13 cellular contexts compared by ENCODE assay signal in genomic region chr2:190159453-190159852, GRCh38.
A peak's percentile ranks its signal among the peaks of the same experiment; 100 is the strongest.
DNase-seq lines count a peak whose midpoint lies in the region; ATAC-seq and TF ChIP-seq lines count a peak whose summit lies in the region.
"Had no signal": no experiment of that assay in that cellular context is flagged by ENCODE, and none has a peak within 500 bp of the region (broad histone marks: within the 10 kb centered on the region; RNA-seq: fewer than 3 reads in every experiment).

No MANE protein-coding gene starts in this region.

- WGBS in tibial nerve, 2 donors: 15 to 21% methylated on average over 3 of the region's 3 CpGs

- peak overlapping the region; percentile 88 for H3K4me2 ChIP-seq in OCI-LY3 (ENCODE audit: low read length)

- peaks cover 52% of the 10 kb centered on the region for H3K4me1 ChIP-seq in OCI-LY3 (ENCODE audit: low read length)
- H3K4me1 ChIP-seq in tibial nerve: peaks cover 0 to 42% (median 13%) of the 10 kb centered on the region in 4 donors
- H3K4me1 ChIP-seq: lower lobe of right lung, pancreas had no signal

- H3K27me3 ChIP-seq in OCI-LY3 (ENCODE audit: low read depth, low read length) (no peaks in the 10 kb centered on the region), tibial nerve (no peaks in the 10 kb centered on the region), WERI-Rb-1 (ENCODE audit: insufficient read depth, low read depth, severe bottlenecking) (no peaks in the 10 kb centered on the region)
- H3K27me3 ChIP-seq: pancreas had no signal

- peak in 1 of 2 donors; percentile 88 for TF ChIP-seq EP300 in tibial nerve (IDR thresholded peaks at IDR 0.05)

- H3K79me2 ChIP-seq in OCI-LY3 (ENCODE audit: low read length): no peaks in the 10 kb centered on the region

- H3K4me3 ChIP-seq in OCI-LY3 (ENCODE audit: low read length): no peak overlapping the region
- no peak overlapping the region for H3K4me3 ChIP-seq in tibial nerve
- no peak overlapping the region for H3K4me3 ChIP-seq in WERI-Rb-1 (ENCODE audit: low read depth, low read length)
- H3K4me3 ChIP-seq: lower lobe of right lung, pancreas had no signal

- no peaks in the 10 kb centered on the region for H3K9me3 ChIP-seq in OCI-LY3 (ENCODE audit: insufficient read depth, low read length)
- H3K9me3 ChIP-seq in tibial nerve: no peaks in the 10 kb centered on the region
- H3K9me3 ChIP-seq in WERI-Rb-1 (ENCODE audit: severe bottlenecking): no peaks in the 10 kb centered on the region
- H3K9me3 ChIP-seq: lower lobe of right lung, pancreas had no signal

- DNase-seq in medulla oblongata (ENCODE audit: extremely low spot score) (peak; percentile 85), tibial nerve (ENCODE audit: low spot score in 2 of 2) (peak; percentile 18 to 70), OCI-M2 (lab: John Stamatoyannopoulos, UW; ENCODE audit: unreplicated experiment) (no peak), T1000 (lab: John Stamatoyannopoulos, UW) (no peak), WERI-Rb-1 (no peak)
- DNase-seq in activated naive CD4-positive, alpha-beta T cell treated with anti-CD3 and anti-CD28 coated beads, Interleukin-2, amount 50 U/mL, for 16 hours: no peak
- DNase-seq: activated CD4-positive, alpha-beta T cell treated with anti-CD3 and anti-CD28 coated beads for 4 hours; lower lobe of right lung; NCI-H1436; NCI-H748 treated with DMSO at 0.1 percent for 48 hours; pancreas had no signal

- H3K36me3 ChIP-seq in OCI-LY3 (replicated peaks; ENCODE audit: low read depth, low read length) (no peaks in the 10 kb centered on the region), tibial nerve (no peaks in the 10 kb centered on the region), WERI-Rb-1 (no peaks in the 10 kb centered on the region)
- H3K36me3 ChIP-seq: lower lobe of right lung, pancreas had no signal

- no peak for TF ChIP-seq POLR2A in tibial nerve (IDR thresholded peaks at IDR 0.05)

- H3K27ac ChIP-seq in OCI-LY3 (ENCODE audit: low read length) (peak overlapping the region; percentile 97), tibial nerve (peak overlapping the region in 3 of 4 donors; percentile 51 to 88 (median 74)), WERI-Rb-1 (no peak overlapping the region)
- H3K27ac ChIP-seq: lower lobe of right lung, pancreas had no signal

- no peaks in the 10 kb centered on the region for H4K20me1 ChIP-seq in OCI-LY3 (ENCODE audit: insufficient read depth, low read length)

- no peak for TF ChIP-seq CTCF in OCI-LY3 (IDR thresholded peaks at IDR 0.05; ENCODE audit: low read depth, low read length)
- no peak for TF ChIP-seq CTCF in tibial nerve (IDR thresholded peaks at IDR 0.05)
- no peak for TF ChIP-seq CTCF in WERI-Rb-1 (IDR thresholded peaks at IDR 0.05; ENCODE audit: low read depth, low read length)

- ATAC-seq in esophagus mucosa: peak; percentile 66
- ATAC-seq: lower lobe of right lung had no signal

- H3K9ac ChIP-seq in OCI-LY3 (ENCODE audit: low read length): peak overlapping the region; percentile 13; the same call in 1 of the 2 replicates

- H2AFZ ChIP-seq in OCI-LY3 (ENCODE audit: low read depth, low read length): peak overlapping the region; percentile 87

Comparison
In these comparisons a context has a peak if more than half of its experiments do, and no peak if none do; other contexts are left out.
1. DNase-seq: peak in medulla oblongata (single experiment) and tibial nerve (2 of 2); none in activated naive CD4-positive, alpha-beta T cell treated with anti-CD3 and anti-CD28 coated beads, Interleukin-2, amount 50 U/mL, for 16 hours (single experiment), OCI-M2 (single experiment), T1000 (single experiment) and WERI-Rb-1 (single experiment).